ENCODE assay signal across 9 cellular contexts in the genomic region with DNA sequence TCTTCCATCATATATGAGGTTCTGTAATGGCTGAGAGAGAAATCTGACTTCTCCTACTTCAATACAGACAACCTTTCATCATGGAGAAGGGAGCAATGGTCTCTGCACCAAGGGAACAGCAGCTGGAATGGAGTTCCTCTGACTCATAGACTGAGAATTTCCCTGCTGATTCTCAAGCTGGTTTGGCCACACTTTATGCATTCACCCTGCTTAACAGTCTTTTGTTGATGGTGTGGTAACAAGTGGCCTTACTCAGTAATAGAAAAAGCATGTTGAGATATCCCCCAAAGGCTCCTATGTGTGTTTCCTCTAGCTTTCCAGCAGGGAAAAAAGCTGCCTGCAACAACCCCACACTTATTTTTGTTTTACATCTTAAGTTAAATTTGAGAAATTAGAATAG.
DNase-seq lines count a peak whose midpoint lies in the region; ATAC-seq, FAIRE-seq and TF ChIP-seq lines count a peak whose summit lies in the region.
"Had no signal": no experiment of that assay in that cellular context is flagged by ENCODE, and none has a peak within 500 bp of the region (broad histone marks: within the 10 kb centered on the region; RNA-seq: fewer than 3 reads in every experiment).

No MANE protein-coding gene starts in this region.

- H2BK15ac ChIP-seq in H1 (ENCODE audit: low read length) (no peak overlapping the region), mesenchymal stem cell (ENCODE audit: low read depth, poor library complexity, severe bottlenecking) (no peak overlapping the region)

- H3K27me3 ChIP-seq in H1 (replicated peaks in 1 of 4; ENCODE audit: control insufficient read depth in 3 of 4, extremely low read depth in 1 of 4, insufficient read depth in 3 of 4, low read length in 3 of 4) (no peaks in the 10 kb centered on the region), mesenchymal stem cell (ENCODE audit: control insufficient read depth in 1 of 2, insufficient read depth in 1 of 2, low read length in 2 of 2) (no peaks in the 10 kb centered on the region)

- H3K4me1 ChIP-seq in H1 (replicated peaks in 1 of 4; ENCODE audit: control insufficient read depth in 3 of 4, insufficient read depth in 4 of 4, low read length in 3 of 4) (peaks cover 0 to 3% (median 1%) of the 10 kb centered on the region in 4 experiments; a peak in 1 of 7 replicates), mesenchymal stem cell (ENCODE audit: control insufficient read depth, insufficient read depth, low read depth, low read length) (peaks cover 4% of the 10 kb centered on the region)

- H3K9ac ChIP-seq in H1 (replicated peaks in 1 of 4; ENCODE audit: extremely low read depth in 1 of 4, low read depth in 3 of 4, low read length in 3 of 4) (no peak overlapping the region), mesenchymal stem cell (ENCODE audit: low read length) (peak overlapping the region; percentile 67)
- H3K9ac ChIP-seq: KMS-11 had no signal

- no peak overlapping the region for H3K56ac ChIP-seq in H1 (replicated peaks; ENCODE audit: insufficient read length, low read depth, low read length)

- H4K91ac ChIP-seq in H1 (replicated peaks; ENCODE audit: insufficient read length, low read length) (no peak overlapping the region), mesenchymal stem cell (ENCODE audit: low read length) (no peak overlapping the region)

- no peak overlapping the region for H3K4ac ChIP-seq in H1 (replicated peaks; ENCODE audit: insufficient read length, low read depth, low read length)
- no peak overlapping the region for H3K4ac ChIP-seq in mesenchymal stem cell (ENCODE audit: low read depth in 1 of 2, low read length in 2 of 2)

- H3K9me3 Mint-ChIP-seq in activated T-helper 17 cell treated with anti-CD3 and anti-CD28 coated beads, Interleukin-2, amount 50 U/mL, for 72 hours = no peaks in the 10 kb centered on the region

- H3K14ac ChIP-seq in H1 (ENCODE audit: insufficient read length) (no peak overlapping the region), mesenchymal stem cell (ENCODE audit: low read length in 2 of 2) (no peak overlapping the region)

- no peak overlapping the region for H3K18ac ChIP-seq in H1 (ENCODE audit: extremely low read depth, low read length)
- H3K18ac ChIP-seq in mesenchymal stem cell (ENCODE audit: low read depth in 1 of 2, low read length in 2 of 2) = no peak overlapping the region

- H2BK5ac ChIP-seq in H1 (ENCODE audit: low read depth, low read length) (peak overlapping the region; percentile 54; the same call in 1 of the 2 replicates), mesenchymal stem cell (ENCODE audit: low read depth, low read length, poor library complexity, severe bottlenecking) (no peak overlapping the region)

- no peak overlapping the region for H2BK20ac ChIP-seq in H1 (ENCODE audit: low read length)

- no peaks in the 10 kb centered on the region for H3K27me3 Mint-ChIP-seq in activated T-helper 17 cell treated with anti-CD3 and anti-CD28 coated beads, Interleukin-2, amount 50 U/mL, for 72 hours

- H3K27ac ChIP-seq in H1 (ENCODE audit: low read depth, low read length) = no peak overlapping the region
- H3K27ac ChIP-seq in mesenchymal stem cell (ENCODE audit: low read length, poor library complexity, severe bottlenecking) = peak overlapping the region; percentile 99
- peak overlapping the region in 1 of 2 donors; percentile 67 for H3K27ac ChIP-seq in coronary artery
- H3K27ac ChIP-seq: KMS-11 had no signal

- H4K5ac ChIP-seq in H1 (ENCODE audit: insufficient read length, low read depth, low read length) = no peak overlapping the region

- no peaks in the 10 kb centered on the region for H3K79me2 ChIP-seq in H1 (ENCODE audit: control insufficient read depth in 1 of 2, insufficient read depth in 2 of 2, low read length in 2 of 2)

- no peaks in the 10 kb centered on the region for H3K79me1 ChIP-seq in H1 (ENCODE audit: low read depth, low read length)
- no peaks in the 10 kb centered on the region for H3K79me1 ChIP-seq in mesenchymal stem cell (replicated peaks; ENCODE audit: low read length, poor library complexity, severe bottlenecking)

- FAIRE-seq in H1 (lab: Jason Lieb, UNC) = no peak

- peak; percentile 64 for DNase-seq in AG08396 (ENCODE audit: low spot score)
- DNase-seq in H1 (ENCODE audit: low read depth in 1 of 2, low spot score in 2 of 2) = peak in 1 of 2 experiments; percentile 50
- DNase-seq in mesenchymal stem cell = peak; percentile 99
- no peak for DNase-seq in NCI-H2171 treated with DMSO at 0.1 percent for 48 hours (lab: John Stamatoyannopoulos, UW)
- no peak for DNase-seq in coronary artery (ENCODE audit: low spot score)

- no peaks in the 10 kb centered on the region for H3K23me2 ChIP-seq in H1 (ENCODE audit: low read depth, low read length)

- H4K20me1 ChIP-seq in H1 (replicated peaks in 1 of 2; ENCODE audit: control insufficient read depth in 1 of 2, insufficient read depth in 2 of 2, low read length in 2 of 2) = no peaks in the 10 kb centered on the region

- TF ChIP-seq EP300 in Ishikawa (IDR thresholded peaks at IDR 0.05; ENCODE audit: borderline replicate concordance) (peak; percentile 63), H1 (IDR thresholded peaks at IDR 0.05; ENCODE audit: borderline replicate concordance in 1 of 2, low read depth in 2 of 2, low read length in 2 of 2) (no peak)

- no peak for ATAC-seq in GM18520 (IDR thresholded peaks at IDR 0.05; ENCODE audit: unreplicated experiment)
- no peak for ATAC-seq in activated T-helper 17 cell treated with anti-CD3 and anti-CD28 coated beads, Interleukin-2, amount 50 U/mL, for 72 hours (replicated peaks)

- H2AK5ac ChIP-seq in H1 (ENCODE audit: low read depth, low read length) (no peak overlapping the region), mesenchymal stem cell (ENCODE audit: low read length, severe bottlenecking) (no peak overlapping the region)

- H3K36me3 Mint-ChIP-seq in activated T-helper 17 cell treated with anti-CD3 and anti-CD28 coated beads, Interleukin-2, amount 50 U/mL, for 72 hours (ENCODE audit: low read depth) = no peaks in the 10 kb centered on the region

- no peaks in the 10 kb centered on the region; a peak in 1 of 8 replicates for H3K36me3 ChIP-seq in H1 (ENCODE audit: control insufficient read depth in 2 of 4, insufficient read depth in 4 of 4, low read length in 3 of 4)
- no peaks in the 10 kb centered on the region for H3K36me3 ChIP-seq in mesenchymal stem cell (ENCODE audit: control insufficient read depth in 1 of 2, insufficient read depth in 2 of 2, low read depth in 1 of 2, low read length in 2 of 2)

- POLR2A ChIA-PET in H1 (lab: Charles Lee; ENCODE audit: partially characterized antibody) = no interaction called here

- TF ChIP-seq CTCF in H1 (IDR thresholded peaks at IDR 0.05; ENCODE audit: control extremely low read depth in 1 of 3, insufficient read depth in 1 of 3, low read depth in 1 of 3, low read length in 3 of 3) = no peak
- TF ChIP-seq CTCF in coronary artery (IDR thresholded peaks at IDR 0.05) = no peak

- no peak overlapping the region for H4K8ac ChIP-seq in H1 (ENCODE audit: extremely low read depth, insufficient read depth, low read length)
- no peak overlapping the region for H4K8ac ChIP-seq in mesenchymal stem cell (ENCODE audit: low read length)

- H2AFZ ChIP-seq in H1 (ENCODE audit: low read length) (no peak overlapping the region), mesenchymal stem cell (ENCODE audit: low read depth, low read length) (no peak overlapping the region)

- no peak overlapping the region for H3K27ac Mint-ChIP-seq in activated T-helper 17 cell treated with anti-CD3 and anti-CD28 coated beads, Interleukin-2, amount 50 U/mL, for 72 hours

- TF ChIP-seq POLR2A in H1 (IDR thresholded peaks at IDR 0.05; ENCODE audit: control extremely low read depth in 1 of 2, low read depth in 2 of 2, low read length in 2 of 2) = no peak

- no peak overlapping the region for H3K4me3 ChIP-seq in H1 (ENCODE audit: extremely low read depth in 1 of 4, insufficient read depth in 2 of 4, low read depth in 3 of 4, low read length in 4 of 4)
- no peak overlapping the region for H3K4me3 ChIP-seq in mesenchymal stem cell (ENCODE audit: insufficient read depth in 1 of 2, low read depth in 1 of 2, low read length in 2 of 2)
- H3K4me3 ChIP-seq in coronary artery = no peak overlapping the region

- H3K23ac ChIP-seq in H1 (ENCODE audit: insufficient read length) = no peak overlapping the region
- no peak overlapping the region for H3K23ac ChIP-seq in mesenchymal stem cell (ENCODE audit: low read length in 2 of 2)

- CTCF ChIA-PET in H1 (lab: Charles Lee; ENCODE audit: partially characterized antibody) = interaction anchor here (0.9 to 4.6 kb wide), 4 partner anchors 12 to 29 kb away, joined by 3 to 32 read pairs (median 3); no protein-coding TSS in a partner anchor

- H2BK120ac ChIP-seq in H1 (replicated peaks; ENCODE audit: low read depth, low read length) (no peak overlapping the region), mesenchymal stem cell (ENCODE audit: low read depth, low read length) (no peak overlapping the region)

- H3K4me2 ChIP-seq in H1 (ENCODE audit: insufficient read depth in 1 of 2, low read depth in 2 of 2, low read length in 2 of 2) (no peak overlapping the region; a peak in 1 of 4 replicates), mesenchymal stem cell (ENCODE audit: low read length, poor library complexity, severe bottlenecking) (no peak overlapping the region)
- H3K4me2 ChIP-seq: KMS-11 had no signal

- H2BK12ac ChIP-seq in H1 (ENCODE audit: low read depth, low read length) = no peak overlapping the region
- H2BK12ac ChIP-seq in mesenchymal stem cell (ENCODE audit: low read length in 2 of 2) = no peak overlapping the region

- no peaks in the 10 kb centered on the region for H3K4me1 Mint-ChIP-seq in activated T-helper 17 cell treated with anti-CD3 and anti-CD28 coated beads, Interleukin-2, amount 50 U/mL, for 72 hours

- peak; percentile 17; the same call in 1 of the 2 replicates for TF ChIP-seq RAD21 in Ishikawa (IDR thresholded peaks at IDR 0.05; ENCODE audit: low read depth)
- TF ChIP-seq RAD21 in H1 (IDR thresholded peaks at IDR 0.05 in 1 of 2, conservative IDR thresholded peaks at IDR 0.05 in 1 of 2; ENCODE audit: low read depth in 2 of 2, low read length in 2 of 2) = no peak

- H3K4me3 Mint-ChIP-seq in activated T-helper 17 cell treated with anti-CD3 and anti-CD28 coated beads, Interleukin-2, amount 50 U/mL, for 72 hours = no peak overlapping the region

- no peaks in the 10 kb centered on the region for H3K9me3 ChIP-seq in H1 (ENCODE audit: insufficient read depth in 2 of 2, low read depth in 1 of 2, low read length in 1 of 2)
- H3K9me3 ChIP-seq in mesenchymal stem cell (ENCODE audit: control insufficient read depth, low read length) = no peaks in the 10 kb centered on the region

TF ChIP-seq in H1, 55 proteins besides CTCF, POLR2A, EP300 and RAD21 (continues in another document):
- TF ChIP-seq SIN3A (conservative IDR thresholded peaks at IDR 0.05 in 1 of 2, IDR thresholded peaks at IDR 0.05 in 1 of 2; ENCODE audit: low read depth in 1 of 2, low read length in 2 of 2) (no peak), POU5F1 (IDR thresholded peaks at IDR 0.05; ENCODE audit: low read depth, low read length) (no peak), KDM5A (IDR thresholded peaks at IDR 0.05; ENCODE audit: low read length) (no peak), BCL11A (IDR thresholded peaks at IDR 0.05; ENCODE audit: low read depth in 2 of 2, low read length in 2 of 2) (no peak), HDAC6 (IDR thresholded peaks at IDR 0.05; ENCODE audit: low read depth, low read length) (no peak), ZNF274 (IDR thresholded peaks at IDR 0.05; ENCODE audit: borderline replicate concordance, extremely low read depth, low read length) (no peak)

Comparison
In these comparisons a context has a peak if more than half of its experiments do, and no peak if none do; other contexts are left out.
1. DNase-seq: peak in AG08396 (single experiment) and mesenchymal stem cell (single experiment); none in NCI-H2171 treated with DMSO at 0.1 percent for 48 hours (single experiment) and coronary artery (single experiment).